6 cellular contexts compared by ENCODE assay signal in genomic region chr5:97150401-97150800, GRCh38.
"Had no signal": no experiment of that assay in that cellular context is flagged by ENCODE, and none has a peak within 500 bp of the region (broad histone marks: within the 10 kb centered on the region; RNA-seq: fewer than 3 reads in every experiment).

No MANE protein-coding gene starts in this region.

- DNase-seq: H7, IMR-90, KG1 had no signal

- H3K4me1 ChIP-seq: HAP-1 had no signal

- H3K4me3 ChIP-seq: GM23338, HAP-1, K562 had no signal

- H3K36me3 ChIP-seq: HAP-1 had no signal

- H3K9me3 ChIP-seq: HAP-1 had no signal
